Comparison of ENCODE assay signal across 28 cellular contexts in the genomic region with DNA sequence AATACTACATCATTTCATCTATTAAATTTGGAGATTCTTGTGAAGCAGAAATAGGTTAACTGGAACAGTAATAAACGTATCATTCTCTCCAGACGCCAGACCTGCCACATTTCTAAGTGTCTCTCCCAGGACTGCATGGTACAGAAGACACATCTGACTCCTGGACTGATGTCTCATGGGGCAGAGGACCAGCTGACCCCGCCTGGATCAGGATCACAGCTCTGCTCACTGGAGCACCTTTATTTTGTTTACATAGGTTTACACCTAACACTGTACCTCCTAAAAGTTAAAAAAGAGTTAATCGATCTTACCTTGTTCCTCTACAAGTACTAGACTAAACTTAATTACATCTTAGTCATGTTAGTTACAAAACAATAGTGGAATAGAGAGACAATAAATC. TPM values are rescaled to one million over a fixed set of nuclear protein-coding genes. Genes with fewer than 3 reads are reported as not detected.
"Had no signal": no experiment of that assay in that cellular context is flagged by ENCODE, and none has a peak within 500 bp of the region (broad histone marks: within the 10 kb centered on the region; RNA-seq: fewer than 3 reads in every experiment).

No MANE protein-coding gene starts in this region.

- H3K36me3 ChIP-seq: esophagus muscularis mucosa, heart right ventricle, prostate gland, right atrium auricular region, sigmoid colon, tibial artery, vagina had no signal

- H3K4me3 ChIP-seq: esophagus muscularis mucosa, heart right ventricle, prostate gland, right atrium auricular region, sigmoid colon, testis, tibial artery, vagina had no signal

- H3K36me3 Mint-ChIP-seq: naive thymus-derived CD8-positive, alpha-beta T cell; stimulated activated memory B cell treated with anti-CD40 and anti-IgM and Interleukin-4, amounts not matched to agents 10 μg/mL and 1 μg/mL and 100 μg/mL, for 72 hours had no signal

- DNase-seq: cortex of kidney; effector memory CD8-positive, alpha-beta T cell; foreskin melanocyte; glutamatergic neuron; heart right ventricle; hippocampal formation; kidney glomerular epithelial cell; mesenchymal stem cell; midbrain; naive thymus-derived CD8-positive, alpha-beta T cell; nephron progenitor cell; nucleus accumbens; sigmoid colon; stimulated activated CD4-positive, alpha-beta T cell treated with anti-CD3 and anti-CD28 coated beads, Interleukin-4, amount 100 ng/mL, for 4 hours; stimulated activated naive CD8-positive, alpha-beta T cell treated with anti-CD3 and anti-CD28 coated beads, Interleukin-15, Interleukin-2, amounts not matched to agents 100 U/mL and 50 U/mL, for 24 hours; substantia nigra; testis; tibial artery had no signal

- H3K4me3 Mint-ChIP-seq: effector memory CD8-positive, alpha-beta T cell; naive thymus-derived CD8-positive, alpha-beta T cell; nephron progenitor cell; stimulated activated memory B cell treated with anti-CD40 and anti-IgM and Interleukin-4, amounts not matched to agents 10 μg/mL and 1 μg/mL and 100 μg/mL, for 72 hours had no signal

- H3K27me3 ChIP-seq: right atrium auricular region, testis, vagina had no signal

- H3K4me1 ChIP-seq: esophagus muscularis mucosa, heart right ventricle, prostate gland, right atrium auricular region, sigmoid colon, testis, tibial artery, vagina had no signal

- H3K9me3 ChIP-seq: prostate gland, testis, vagina had no signal

- H3K27ac ChIP-seq: esophagus muscularis mucosa, heart right ventricle, prostate gland, right atrium auricular region, sigmoid colon, testis, tibial artery, vagina had no signal

- H3K27ac Mint-ChIP-seq: effector memory CD8-positive, alpha-beta T cell; naive thymus-derived CD8-positive, alpha-beta T cell; nephron progenitor cell; stimulated activated memory B cell treated with anti-CD40 and anti-IgM and Interleukin-4, amounts not matched to agents 10 μg/mL and 1 μg/mL and 100 μg/mL, for 72 hours had no signal

- H3K4me1 Mint-ChIP-seq: naive thymus-derived CD8-positive, alpha-beta T cell; stimulated activated memory B cell treated with anti-CD40 and anti-IgM and Interleukin-4, amounts not matched to agents 10 μg/mL and 1 μg/mL and 100 μg/mL, for 72 hours had no signal

- ATAC-seq: effector memory CD8-positive, alpha-beta T cell; heart right ventricle; naive thymus-derived CD8-positive, alpha-beta T cell; stimulated activated memory B cell treated with anti-CD40 and anti-IgM and Interleukin-4, amounts not matched to agents 10 μg/mL and 1 μg/mL and 100 μg/mL, for 72 hours; stimulated activated naive CD8-positive, alpha-beta T cell treated with anti-CD3 and anti-CD28 coated beads, Interleukin-15, Interleukin-2, amounts not matched to agents 100 U/mL and 50 U/mL, for 24 hours had no signal

RNA-seq across cellular contexts. Expression of a gene that starts 11.2 kb away (rescaled TPM):
- total RNA-seq: dermis microvascular lymphatic vessel endothelial cell; esophagus muscularis mucosa; heart right ventricle; lung microvascular endothelial cell; myocyte; naive thymus-derived CD8-positive, alpha-beta T cell; osteocyte; right atrium auricular region; sigmoid colon; skeletal muscle tissue had no signal
- polyA plus RNA-seq: heart right ventricle; naive thymus-derived CD8-positive, alpha-beta T cell had no signal
